Comparison of ENCODE assay signal across 8 cellular contexts in the genomic region with DNA sequence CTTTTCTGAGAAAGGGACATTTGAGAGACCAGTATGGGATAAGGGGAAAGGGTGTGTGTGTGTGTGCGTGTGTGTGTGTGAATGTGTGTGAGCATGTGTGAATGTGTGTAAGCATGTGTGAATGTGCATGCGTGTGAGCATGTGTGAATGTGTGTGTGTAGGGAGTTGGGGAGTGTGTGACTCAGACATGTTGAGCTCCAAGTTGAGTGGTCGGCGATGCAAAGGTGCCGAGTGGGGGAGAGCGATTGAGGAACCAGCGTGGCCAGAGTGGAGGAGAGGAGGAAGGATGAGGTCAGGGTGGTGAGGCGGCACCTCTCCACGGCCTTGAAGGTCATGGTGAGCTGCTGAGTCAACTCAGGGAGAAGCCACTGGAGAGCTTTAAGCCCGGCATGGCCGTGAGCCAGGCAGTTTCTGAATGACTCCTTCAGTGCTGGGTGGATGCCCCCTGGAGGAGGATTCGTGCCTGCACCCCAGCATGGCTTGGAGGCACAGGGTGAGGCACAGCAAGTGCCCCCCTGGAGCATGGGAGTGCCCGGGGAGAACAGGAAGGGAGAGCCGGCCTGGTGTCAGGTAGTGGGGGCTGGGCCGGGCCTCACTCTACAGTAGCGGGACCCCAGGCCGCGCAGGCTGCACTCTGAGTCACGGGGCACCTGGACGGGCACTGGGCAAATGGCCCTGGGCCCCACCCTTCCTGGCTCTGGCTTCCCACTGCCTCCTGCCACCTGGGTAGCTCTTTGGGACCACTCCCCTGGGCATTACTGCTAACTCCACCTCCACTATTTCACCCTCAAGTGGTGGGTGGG. TPM values are rescaled to one million over a fixed set of nuclear protein-coding genes. Genes with fewer than 3 reads are reported as not detected.
DNase-seq lines count a peak whose midpoint lies in the region; ATAC-seq and TF ChIP-seq lines count a peak whose summit lies in the region.

No MANE protein-coding gene starts in this region.

- H3K4me1 ChIP-seq in BLaER1 treated with 17β-estradiol and CSF1 and Interleukin-3, amounts not matched to agents 10 nM and 100 nM, result peaks cover 37 to 60% (median 53%) of the 10 kb centered on the region in 10 experiments

- H3K9me3 ChIP-seq in BLaER1 treated with 17β-estradiol and CSF1 and Interleukin-3, amounts not matched to agents 10 nM and 100 nM (replicated peaks in 1 of 11), result peaks cover 0 to 10% (median 0%) of the 10 kb centered on the region in 11 experiments; a peak in 9 of 22 replicates

- peak; percentile 79 for TF ChIP-seq CTCF in kidney epithelial cell (IDR thresholded peaks at IDR 0.05; ENCODE audit: insufficient read depth, low read length, poor library complexity, severe bottlenecking)

- DNase-seq in GM19240 (ENCODE audit: insufficient read length, low spot score) (peak; percentile 61), Kasumi-1 (lab: John Stamatoyannopoulos, UW) (peak; percentile 80 to 82), T-helper 9 cell (peak; percentile 47), astrocyte of the hippocampus (ENCODE audit: low read depth, low spot score) (peak; percentile 90), kidney epithelial cell (ENCODE audit: low read depth) (peak; percentile 77)
- peak in 2 of 3 experiments; percentile 38 to 43 for DNase-seq in stimulated activated CD4-positive, alpha-beta T cell treated with anti-CD3 and anti-CD28 coated beads, TNF-alpha, amount 100 ng/mL, for 4 hours (ENCODE audit: low read depth in 3 of 3)

- H3K27me3 ChIP-seq in BLaER1 treated with 17β-estradiol and CSF1 and Interleukin-3, amounts not matched to agents 10 nM and 100 nM, result no peaks in the 10 kb centered on the region
- H3K27me3 ChIP-seq in kidney epithelial cell (ENCODE audit: control insufficient read depth, insufficient read depth, low read length), result no peaks in the 10 kb centered on the region

- peak overlapping the region in 2 of 10 experiments; percentile 11 to 21; a peak in 1 of 20 replicates for H3K4me3 ChIP-seq in BLaER1 treated with 17β-estradiol and CSF1 and Interleukin-3, amounts not matched to agents 10 nM and 100 nM
- no peak overlapping the region for H3K4me3 ChIP-seq in kidney epithelial cell (ENCODE audit: low read depth, low read length)

- no peak for ATAC-seq in GM21367 (IDR thresholded peaks at IDR 0.05; ENCODE audit: unreplicated experiment)

- no peaks in the 10 kb centered on the region for H3K36me3 ChIP-seq in BLaER1 treated with 17β-estradiol and CSF1 and Interleukin-3, amounts not matched to agents 10 nM and 100 nM
- no peaks in the 10 kb centered on the region for H3K36me3 ChIP-seq in kidney epithelial cell (ENCODE audit: control insufficient read depth, insufficient read depth, low read length)

- no peaks in the 10 kb centered on the region for H4K20me1 ChIP-seq in BLaER1 treated with 17β-estradiol and CSF1 and Interleukin-3, amounts not matched to agents 10 nM and 100 nM

- H3K9ac ChIP-seq in BLaER1 treated with 17β-estradiol and CSF1 and Interleukin-3, amounts not matched to agents 10 nM and 100 nM, result peak overlapping the region; percentile 43 to 66 (median 62); a peak in 19 of 22 replicates

- peak overlapping the region; percentile 78 to 96 (median 87) for H3K4me2 ChIP-seq in BLaER1 treated with 17β-estradiol and CSF1 and Interleukin-3, amounts not matched to agents 10 nM and 100 nM

- H3K27ac ChIP-seq in BLaER1 treated with 17β-estradiol and CSF1 and Interleukin-3, amounts not matched to agents 10 nM and 100 nM, result peak overlapping the region in 10 of 11 experiments; percentile 35 to 93 (median 78); a peak in 19 of 22 replicates

RNA-seq across cellular contexts. Expression of a gene that starts 8.2 kb away (rescaled TPM):
- total RNA-seq in kidney epithelial cell, result 1.3 and 2.3 TPM in 2 replicates

RNA-seq across cellular contexts. Expression of a gene that starts 13.8 kb away (rescaled TPM):
- 489 and 562 TPM in 2 replicates for total RNA-seq in kidney epithelial cell

RNA-seq across cellular contexts. Expression of a gene that starts 14.4 kb away (rescaled TPM):
- 307 and 366 TPM in 2 replicates for total RNA-seq in kidney epithelial cell

RNA-seq across cellular contexts. Expression of a gene that starts 26.4 kb away (rescaled TPM):
- 54.3 and 58.8 TPM in 2 replicates for total RNA-seq in kidney epithelial cell

RNA-seq across cellular contexts. Expression of a gene that starts 27.2 kb away (rescaled TPM):
- 35.7 and 43.0 TPM in 2 replicates for total RNA-seq in kidney epithelial cell
